Comparison of ENCODE assay signal across 8 cellular contexts in genomic region chr1:24503003-24503751, GRCh38.
DNase-seq lines count a peak whose midpoint lies in the region; ATAC-seq and FAIRE-seq lines count a peak whose summit lies in the region.

No MANE protein-coding gene starts in this region.

- H3K27me3 Mint-ChIP-seq in activated naive CD8-positive, alpha-beta T cell = no peaks in the 10 kb centered on the region

- DNase-seq in COLO668 (lab: John Stamatoyannopoulos, UW; ENCODE audit: unreplicated experiment) (peak; percentile 70), HTR-8/SVneo (ENCODE audit: insufficient read length, low spot score) (peak; percentile 18)
- peak in 1 of 2 donors; percentile 70 for DNase-seq in stimulated activated effector memory CD8-positive, alpha-beta T cell treated with anti-CD3 and anti-CD28 coated beads, Interleukin-12 subunit alpha, Interleukin-12 subunit beta, amount 100 ng/mL, for 72 hours (ENCODE audit: low spot score in 2 of 2)

- no peak for FAIRE-seq in HTR-8/SVneo (lab: Jason Lieb, UNC)

- ATAC-seq in stimulated activated effector memory CD8-positive, alpha-beta T cell treated with anti-CD3 and anti-CD28 coated beads, Interleukin-12 subunit alpha, Interleukin-12 subunit beta, amount 100 ng/mL, for 72 hours = no peak
- no peak for ATAC-seq in GM21737 (IDR thresholded peaks at IDR 0.05; ENCODE audit: unreplicated experiment)
- ATAC-seq in HG02970 (IDR thresholded peaks at IDR 0.05; ENCODE audit: low FRiP score, unreplicated experiment) = no peak
- no peak for ATAC-seq in HG03442 (IDR thresholded peaks at IDR 0.05; ENCODE audit: unreplicated experiment)

- no peaks in the 10 kb centered on the region for H3K9me3 Mint-ChIP-seq in activated naive CD8-positive, alpha-beta T cell (ENCODE audit: low read depth)
- peaks cover 3% of the 10 kb centered on the region for H3K9me3 Mint-ChIP-seq in stimulated activated effector memory CD8-positive, alpha-beta T cell treated with anti-CD3 and anti-CD28 coated beads, Interleukin-12 subunit alpha, Interleukin-12 subunit beta, amount 100 ng/mL, for 72 hours

- peaks cover 74% of the 10 kb centered on the region for H3K4me1 Mint-ChIP-seq in activated naive CD8-positive, alpha-beta T cell (ENCODE audit: low read depth)
- H3K4me1 Mint-ChIP-seq in stimulated activated effector memory CD8-positive, alpha-beta T cell treated with anti-CD3 and anti-CD28 coated beads, Interleukin-12 subunit alpha, Interleukin-12 subunit beta, amount 100 ng/mL, for 72 hours = peaks cover 76% of the 10 kb centered on the region

- no peaks in the 10 kb centered on the region for H3K36me3 Mint-ChIP-seq in activated naive CD8-positive, alpha-beta T cell
- H3K36me3 Mint-ChIP-seq in stimulated activated effector memory CD8-positive, alpha-beta T cell treated with anti-CD3 and anti-CD28 coated beads, Interleukin-12 subunit alpha, Interleukin-12 subunit beta, amount 100 ng/mL, for 72 hours = peaks cover 6% of the 10 kb centered on the region

- H3K4me3 Mint-ChIP-seq in activated naive CD8-positive, alpha-beta T cell = peak overlapping the region; percentile 95
- peak overlapping the region; percentile 90 for H3K4me3 Mint-ChIP-seq in stimulated activated effector memory CD8-positive, alpha-beta T cell treated with anti-CD3 and anti-CD28 coated beads, Interleukin-12 subunit alpha, Interleukin-12 subunit beta, amount 100 ng/mL, for 72 hours

- H3K4me3 ChIP-seq in iPS-11a (ENCODE audit: low read depth, low read length) = peak overlapping the region; percentile 62

- H3K27ac Mint-ChIP-seq in activated naive CD8-positive, alpha-beta T cell = peak overlapping the region; percentile 97
- H3K27ac Mint-ChIP-seq in stimulated activated effector memory CD8-positive, alpha-beta T cell treated with anti-CD3 and anti-CD28 coated beads, Interleukin-12 subunit alpha, Interleukin-12 subunit beta, amount 100 ng/mL, for 72 hours = peak overlapping the region; percentile 94
